ENCODE assay signal across 18 cellular contexts in genomic region chr11:59417023-59417422, GRCh38. TPM values are rescaled to one million over a fixed set of nuclear protein-coding genes. Genes with fewer than 3 reads are reported as not detected.
DNase-seq lines count a peak whose midpoint lies in the region; ATAC-seq and TF ChIP-seq lines count a peak whose summit lies in the region.
"Had no signal": no experiment of that assay in that cellular context is flagged by ENCODE, and none has a peak within 500 bp of the region (broad histone marks: within the 10 kb centered on the region; RNA-seq: fewer than 3 reads in every experiment).

No MANE protein-coding gene starts in this region.

- H4K20me1 ChIP-seq in GM23248 (ENCODE audit: insufficient read depth): no peaks in the 10 kb centered on the region

- CTCF ChIA-PET in CD8-positive, alpha-beta T cell (lab: Charles Lee): interaction anchor here (1.3 to 4.6 kb wide), 2 partner anchors 12 to 320 kb away, joined by 3 to 17 read pairs; no protein-coding TSS in a partner anchor

- 2% methylated on average over 5 of the region's 5 CpGs for WGBS in GM23248 (ENCODE audit: low coverage in 1 of 2, low lambda C conversion rate in 2 of 2, missing lambda C conversion rate in 2 of 2), 2 experiments

- no peak overlapping the region for H3K4me2 ChIP-seq in GM23248 (ENCODE audit: unreplicated experiment)

- H2AFZ ChIP-seq in GM23248: no peak overlapping the region

- no peaks in the 10 kb centered on the region for H3K36me3 Mint-ChIP-seq in CD8-positive, alpha-beta T cell
- peaks cover 0 to 8% of the 10 kb centered on the region in 2 donors for H3K36me3 Mint-ChIP-seq in naive B cell

- POLR2A ChIA-PET in CD8-positive, alpha-beta T cell (lab: Charles Lee): no interaction called here

- TF ChIP-seq CTCF in CD8-positive, alpha-beta T cell (IDR thresholded peaks at IDR 0.05): no peak

- no peak overlapping the region for H3K27ac Mint-ChIP-seq in CD8-positive, alpha-beta T cell
- peak overlapping the region; percentile 20 to 96 (median 84) for H3K27ac Mint-ChIP-seq in naive B cell

- H3K27me3 Mint-ChIP-seq in CD8-positive, alpha-beta T cell (ENCODE audit: low read depth): peaks cover 8% of the 10 kb centered on the region
- H3K27me3 Mint-ChIP-seq in naive B cell: no peaks in the 10 kb centered on the region

- H3K9me3 ChIP-seq in CD8-positive, alpha-beta T cell (ENCODE audit: low read length): no peaks in the 10 kb centered on the region
- H3K9me3 ChIP-seq in GM23248 (ENCODE audit: low read depth): no peaks in the 10 kb centered on the region
- H3K9me3 ChIP-seq: Caco-2, HAP-1 had no signal

- no peak overlapping the region for H3K9ac ChIP-seq in GM23248

- in situ Hi-C loops in G401 (cut with HindIII; ENCODE audit: low sequenced_read_pairs) (no loop called here), GM23248 (cut with MboI) (no loop called here)

- intact Hi-C loops in CD8-positive, alpha-beta T cell (cut with DNase I, micrococcal nuclease): no loop called here

- H3K4me1 Mint-ChIP-seq in CD8-positive, alpha-beta T cell (ENCODE audit: low read depth): peaks cover 20% of the 10 kb centered on the region
- H3K4me1 Mint-ChIP-seq in naive B cell: peaks cover 45 to 51% (median 48%) of the 10 kb centered on the region in 3 donors

- no peak for TF ChIP-seq POLR2A in GM18505 (IDR thresholded peaks at IDR 0.05; ENCODE audit: borderline replicate concordance, extremely low read depth, insufficient read depth, insufficient read length)

- H3K79me2 ChIP-seq in GM23248 (ENCODE audit: insufficient read depth): no peaks in the 10 kb centered on the region

- peaks cover 2% of the 10 kb centered on the region for H3K9me3 Mint-ChIP-seq in CD8-positive, alpha-beta T cell
- H3K9me3 Mint-ChIP-seq in naive B cell: peaks cover 0 to 11% (median 7%) of the 10 kb centered on the region in 7 donors

- no peak overlapping the region for H3K4me3 Mint-ChIP-seq in CD8-positive, alpha-beta T cell
- H3K4me3 Mint-ChIP-seq in naive B cell: peak overlapping the region; percentile 31 to 85 (median 56)

- H3F3A ChIP-seq in GM23248 (ENCODE audit: insufficient read depth): no peaks in the 10 kb centered on the region

- no peak overlapping the region for H3K27ac ChIP-seq in CD8-positive, alpha-beta T cell (ENCODE audit: low read depth, low read length)
- H3K27ac ChIP-seq in GM23248: no peak overlapping the region
- H3K27ac ChIP-seq: HL-60 had no signal

- no peaks in the 10 kb centered on the region for H3K9me2 ChIP-seq in GM23248 (ENCODE audit: insufficient read depth)

- peaks cover 14% of the 10 kb centered on the region for H3K4me1 ChIP-seq in CD8-positive, alpha-beta T cell (ENCODE audit: insufficient read depth, low read length)
- H3K4me1 ChIP-seq in GM23248 (ENCODE audit: insufficient read depth): no peaks in the 10 kb centered on the region
- H3K4me1 ChIP-seq: Caco-2, HAP-1 had no signal

- ATAC-seq in CD8-positive, alpha-beta T cell: peak; percentile 29
- peak; percentile 76 to 77 for ATAC-seq in naive B cell (ENCODE audit: low read depth in 2 of 2)
- ATAC-seq in HG03521 (IDR thresholded peaks at IDR 0.05; ENCODE audit: unreplicated experiment): no peak
- no peak for ATAC-seq in GM18505 (IDR thresholded peaks at IDR 0.05; ENCODE audit: unreplicated experiment)

- DNase-seq in CD8-positive, alpha-beta T cell: peak in 1 of 7 experiments; percentile 21
- DNase-seq in G401 (ENCODE audit: low spot score): peak; percentile 5
- DNase-seq in OCI-M1 (lab: John Stamatoyannopoulos, UW): peak; percentile 36
- DNase-seq in naive B cell: peak; percentile 56
- no peak for DNase-seq in GM23248
- DNase-seq: ACHN, AML-193, Caco-2, DMS53, NCI-H1694, NCI-H226, NCI-H524 treated with DMSO at 0.1 percent for 48 hours, RPMI8226, SIG-M5 had no signal

- no peaks in the 10 kb centered on the region for H3K36me3 ChIP-seq in CD8-positive, alpha-beta T cell (ENCODE audit: insufficient read depth, low read length)
- H3K36me3 ChIP-seq in GM23248 (ENCODE audit: low read depth): no peaks in the 10 kb centered on the region
- H3K36me3 ChIP-seq: HAP-1 had no signal

- no peaks in the 10 kb centered on the region for H3K27me3 ChIP-seq in CD8-positive, alpha-beta T cell (ENCODE audit: insufficient read depth, low read length)
- no peaks in the 10 kb centered on the region; the same call in 1 of the 2 replicates for H3K27me3 ChIP-seq in GM23248 (replicated peaks; ENCODE audit: insufficient read depth)

- H3K4me3 ChIP-seq in CD8-positive, alpha-beta T cell (ENCODE audit: low read depth, low read length): no peak overlapping the region
- no peak overlapping the region for H3K4me3 ChIP-seq in GM23248
- H3K4me3 ChIP-seq: HAP-1 had no signal

RNA-seq across cellular contexts. Expression of gene OR5A2, which starts 9.2 kb away (rescaled TPM):
- total RNA-seq in CD8-positive, alpha-beta T cell: not detected
- not detected in 2 replicates for total RNA-seq in G401 (2014; rRNA removed; shearing (Covaris generic))
- polyA plus RNA-seq in naive B cell (ENCODE audit: low read depth in 6 of 6): not detected
- total RNA-seq in GM23248 (2014; rRNA removed; shearing (Covaris generic)): not detected in 2 replicates
- polyA plus RNA-seq in GM23248 (2016; fragmentation: Nextera tagmentation; extraction: Ambion mirVana): not detected in 2 replicates
- total RNA-seq: Caco-2 had no signal

RNA-seq across cellular contexts. Expression of gene OR5A1, which starts 19.2 kb away (rescaled TPM):
- not detected for total RNA-seq in CD8-positive, alpha-beta T cell
- not detected in 2 replicates for total RNA-seq in G401 (2014; rRNA removed; shearing (Covaris generic))
- polyA plus RNA-seq in naive B cell (ENCODE audit: low read depth in 6 of 6) (not detected), GM23248 (2016; fragmentation: Nextera tagmentation; extraction: Ambion mirVana) (not detected in 2 replicates)
- total RNA-seq in GM23248 (2014; rRNA removed; shearing (Covaris generic)): not detected in 2 replicates
- total RNA-seq: Caco-2 had no signal

RNA-seq across cellular contexts. Expression of gene OR4D6, which starts 39.7 kb away (rescaled TPM):
- total RNA-seq in CD8-positive, alpha-beta T cell: not detected
- not detected in 2 replicates for total RNA-seq in G401 (2014; rRNA removed; shearing (Covaris generic))
- polyA plus RNA-seq in naive B cell (ENCODE audit: low read depth in 6 of 6) (not detected), GM23248 (2016; fragmentation: Nextera tagmentation; extraction: Ambion mirVana) (not detected in 2 replicates)
- total RNA-seq in GM23248 (2014; rRNA removed; shearing (Covaris generic)): not detected in 2 replicates
- total RNA-seq: Caco-2 had no signal

RNA-seq across cellular contexts. Expression of gene OR4D10, which starts 56.1 kb away (rescaled TPM):
- total RNA-seq in CD8-positive, alpha-beta T cell: not detected
- total RNA-seq in G401 (2014; rRNA removed; shearing (Covaris generic)): not detected in 2 replicates
- not detected for polyA plus RNA-seq in naive B cell (ENCODE audit: low read depth in 6 of 6)
- not detected in 2 replicates for total RNA-seq in GM23248 (2014; rRNA removed; shearing (Covaris generic))
- not detected in 2 replicates for polyA plus RNA-seq in GM23248 (2016; fragmentation: Nextera tagmentation; extraction: Ambion mirVana)
- total RNA-seq: Caco-2 had no signal

RNA-seq across cellular contexts. Expression of gene OR5AN1, which starts 58.3 kb away (rescaled TPM):
- not detected for total RNA-seq in CD8-positive, alpha-beta T cell
- not detected in 2 replicates for total RNA-seq in G401 (2014; rRNA removed; shearing (Covaris generic))
- polyA plus RNA-seq in naive B cell (ENCODE audit: low read depth in 6 of 6): not detected
- total RNA-seq in GM23248 (2014; rRNA removed; shearing (Covaris generic)): not detected in 2 replicates
- not detected in 2 replicates for polyA plus RNA-seq in GM23248 (2016; fragmentation: Nextera tagmentation; extraction: Ambion mirVana)
- total RNA-seq: Caco-2 had no signal

Comparison
In these comparisons a context has a peak if more than half of its experiments do, and no peak if none do; other contexts are left out.
1. ATAC-seq: peak in CD8-positive, alpha-beta T cell (single experiment) and naive B cell (2 of 2); none in HG03521 (single experiment) and GM18505 (single experiment).